In genomic region chr22:45999379-45999971, GRCh38 we compare ENCODE assay signal across 19 cellular contexts. TPM values are rescaled to one million over a fixed set of nuclear protein-coding genes. Genes with fewer than 3 reads are reported as not detected.
A peak's percentile ranks its signal among the peaks of the same experiment; 100 is the strongest.
DNase-seq lines count a peak whose midpoint lies in the region; ATAC-seq and TF ChIP-seq lines count a peak whose summit lies in the region.
"Had no signal": no experiment of that assay in that cellular context is flagged by ENCODE, and none has a peak within 500 bp of the region (broad histone marks: within the 10 kb centered on the region; RNA-seq: fewer than 3 reads in every experiment).

No MANE protein-coding gene starts in this region.

- peak overlapping the region; percentile 91 for H3K27ac Mint-ChIP-seq in osteocyte (ENCODE audit: unreplicated experiment)
- H3K27ac Mint-ChIP-seq in stimulated activated naive B cell treated with anti-CD40 and anti-IgM and Interleukin-4, amounts not matched to agents 10 μg/mL and 1 μg/mL and 100 μg/mL, for 72 hours, result no peak overlapping the region
- H3K27ac Mint-ChIP-seq: CD8-positive, alpha-beta T cell; type B pancreatic cell had no signal

- H3K4me3 Mint-ChIP-seq in osteocyte (ENCODE audit: unreplicated experiment), result no peak overlapping the region
- no peak overlapping the region for H3K4me3 Mint-ChIP-seq in stimulated activated naive B cell treated with anti-CD40 and anti-IgM and Interleukin-4, amounts not matched to agents 10 μg/mL and 1 μg/mL and 100 μg/mL, for 72 hours
- H3K4me3 Mint-ChIP-seq: CD8-positive, alpha-beta T cell; type B pancreatic cell had no signal

- H3K9me3 Mint-ChIP-seq in osteocyte (ENCODE audit: unreplicated experiment), result no peaks in the 10 kb centered on the region
- no peaks in the 10 kb centered on the region for H3K9me3 Mint-ChIP-seq in stimulated activated naive B cell treated with anti-CD40 and anti-IgM and Interleukin-4, amounts not matched to agents 10 μg/mL and 1 μg/mL and 100 μg/mL, for 72 hours
- H3K9me3 Mint-ChIP-seq: CD8-positive, alpha-beta T cell; type B pancreatic cell had no signal

- peaks cover 89% of the 10 kb centered on the region for H3K4me1 Mint-ChIP-seq in osteocyte (ENCODE audit: unreplicated experiment)
- peaks cover 30 to 53% of the 10 kb centered on the region in 2 donors for H3K4me1 Mint-ChIP-seq in stimulated activated naive B cell treated with anti-CD40 and anti-IgM and Interleukin-4, amounts not matched to agents 10 μg/mL and 1 μg/mL and 100 μg/mL, for 72 hours

- no peaks in the 10 kb centered on the region for H3K36me3 Mint-ChIP-seq in osteocyte (ENCODE audit: unreplicated experiment)
- no peaks in the 10 kb centered on the region for H3K36me3 Mint-ChIP-seq in stimulated activated naive B cell treated with anti-CD40 and anti-IgM and Interleukin-4, amounts not matched to agents 10 μg/mL and 1 μg/mL and 100 μg/mL, for 72 hours
- H3K36me3 Mint-ChIP-seq: CD8-positive, alpha-beta T cell; type B pancreatic cell had no signal

- no peak for TF ChIP-seq CTCF in osteocyte (IDR thresholded peaks at IDR 0.05)

- no peak for ATAC-seq in stimulated activated naive B cell treated with anti-CD40 and anti-IgM and Interleukin-4, amounts not matched to agents 10 μg/mL and 1 μg/mL and 100 μg/mL, for 72 hours (replicated peaks)
- ATAC-seq: CD8-positive, alpha-beta T cell; Panc1; pancreas had no signal

- H3K27me3 Mint-ChIP-seq in osteocyte (ENCODE audit: unreplicated experiment), result no peaks in the 10 kb centered on the region
- H3K27me3 Mint-ChIP-seq in stimulated activated naive B cell treated with anti-CD40 and anti-IgM and Interleukin-4, amounts not matched to agents 10 μg/mL and 1 μg/mL and 100 μg/mL, for 72 hours, result peaks cover 3 to 40% of the 10 kb centered on the region in 2 donors

- DNase-seq in NCI-H2171 treated with DMSO at 0.1 percent for 48 hours (lab: John Stamatoyannopoulos, UW) (peak; percentile 39), NCI-H2171 (lab: John Stamatoyannopoulos, UW) (no peak), NCI-H2081 (lab: John Stamatoyannopoulos, UW) (peak; percentile 77 to 93), cerebellum (ENCODE audit: low spot score) (peak; percentile 85), osteocyte (ENCODE audit: extremely low spot score, unreplicated experiment) (no peak), epidermal melanocyte (ENCODE audit: insufficient read length, low spot score) (no peak)
- DNase-seq in stimulated activated naive B cell treated with anti-CD40 and anti-IgM and Interleukin-4, amounts not matched to agents 10 μg/mL and 1 μg/mL and 100 μg/mL, for 72 hours, result no peak
- DNase-seq in central memory CD4-positive, alpha-beta T cell, result no peak
- DNase-seq: activated CD8-positive, alpha-beta memory T cell treated with anti-CD3 and anti-CD28 coated beads for 24 hours; activated effector memory CD4-positive, alpha-beta T cell treated with anti-CD3 and anti-CD28 coated beads, Interleukin-2, amount 50 U/mL, for 16 hours; islet precursor cell; stimulated activated naive CD4-positive, alpha-beta T cell treated with Interleukin-2 at 50 U/mL for 16 hours; T-helper 1 cell had no signal

RNA-seq across cellular contexts. Expression of gene WNT7B, which starts 22.5 kb away (rescaled TPM):
- total RNA-seq in cerebellum, result 39.7 TPM
- total RNA-seq in osteocyte, result 2.3 and 2.7 TPM in 2 replicates
- total RNA-seq: aorta; CD8-positive, alpha-beta T cell; NCI-H460 had no signal

Comparison
In these comparisons a context has a peak if more than half of its experiments do, and no peak if none do; other contexts are left out.
1. DNase-seq: peak in NCI-H2171 treated with DMSO at 0.1 percent for 48 hours (single experiment), NCI-H2081 (2 of 2) and cerebellum (single experiment); none in NCI-H2171 (single experiment), osteocyte (single experiment), stimulated activated naive B cell treated with anti-CD40 and anti-IgM and Interleukin-4, amounts not matched to agents 10 μg/mL and 1 μg/mL and 100 μg/mL, for 72 hours (single experiment), central memory CD4-positive, alpha-beta T cell (single experiment) and epidermal melanocyte (single experiment).
2. RNA of gene WNT7B, which starts 22.5 kb away (total RNA-seq): 39.7 TPM in cerebellum (single experiment); 2.3 to 2.7 TPM in osteocyte; every median in the first group is over 10 times any median in the second.